In genomic region chr4:40333921-40334352, GRCh38 we compare ENCODE assay signal across 1 cellular context.
TF ChIP-seq lines count a peak whose summit lies in the region.

No MANE protein-coding gene starts in this region.

TF ChIP-seq in HEK293, 187 proteins besides CTCF, POLR2A, EP300 and RAD21 (continued from another document):
- TF ChIP-seq, protein P1, sequence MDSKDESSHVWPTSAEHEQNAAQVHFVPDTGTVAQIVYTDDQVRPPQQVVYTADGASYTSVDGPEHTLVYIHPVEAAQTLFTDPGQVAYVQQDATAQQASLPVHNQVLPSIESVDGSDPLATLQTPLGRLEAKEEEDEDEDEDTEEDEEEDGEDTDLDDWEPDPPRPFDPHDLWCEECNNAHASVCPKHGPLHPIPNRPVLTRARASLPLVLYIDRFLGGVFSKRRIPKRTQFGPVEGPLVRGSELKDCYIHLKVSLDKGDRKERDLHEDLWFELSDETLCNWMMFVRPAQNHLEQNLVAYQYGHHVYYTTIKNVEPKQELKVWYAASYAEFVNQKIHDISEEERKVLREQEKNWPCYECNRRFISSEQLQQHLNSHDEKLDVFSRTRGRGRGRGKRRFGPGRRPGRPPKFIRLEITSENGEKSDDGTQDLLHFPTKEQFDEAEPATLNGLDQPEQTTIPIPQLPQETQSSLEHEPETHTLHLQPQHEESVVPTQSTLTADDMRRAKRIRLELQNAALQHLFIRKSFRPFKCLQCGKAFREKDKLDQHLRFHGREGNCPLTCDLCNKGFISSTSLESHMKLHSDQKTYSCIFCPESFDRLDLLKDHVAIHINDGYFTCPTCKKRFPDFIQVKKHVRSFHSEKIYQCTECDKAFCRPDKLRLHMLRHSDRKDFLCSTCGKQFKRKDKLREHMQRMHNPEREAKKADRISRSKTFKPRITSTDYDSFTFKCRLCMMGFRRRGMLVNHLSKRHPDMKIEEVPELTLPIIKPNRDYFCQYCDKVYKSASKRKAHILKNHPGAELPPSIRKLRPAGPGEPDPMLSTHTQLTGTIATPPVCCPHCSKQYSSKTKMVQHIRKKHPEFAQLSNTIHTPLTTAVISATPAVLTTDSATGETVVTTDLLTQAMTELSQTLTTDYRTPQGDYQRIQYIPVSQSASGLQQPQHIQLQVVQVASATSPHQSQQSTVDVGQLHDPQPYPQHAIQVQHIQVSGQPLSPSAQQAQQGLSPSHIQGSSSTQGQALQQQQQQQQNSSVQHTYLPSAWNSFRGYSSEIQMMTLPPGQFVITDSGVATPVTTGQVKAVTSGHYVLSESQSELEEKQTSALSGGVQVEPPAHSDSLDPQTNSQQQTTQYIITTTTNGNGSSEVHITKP (tag by site-specific recombination; IDR thresholded peaks at IDR 0.05): peak; percentile 64
- TF ChIP-seq ZNF354C (tag by site-specific recombination; IDR thresholded peaks at IDR 0.05; ENCODE audit: borderline replicate concordance, low read depth): no peak
- TF ChIP-seq, protein P2, sequence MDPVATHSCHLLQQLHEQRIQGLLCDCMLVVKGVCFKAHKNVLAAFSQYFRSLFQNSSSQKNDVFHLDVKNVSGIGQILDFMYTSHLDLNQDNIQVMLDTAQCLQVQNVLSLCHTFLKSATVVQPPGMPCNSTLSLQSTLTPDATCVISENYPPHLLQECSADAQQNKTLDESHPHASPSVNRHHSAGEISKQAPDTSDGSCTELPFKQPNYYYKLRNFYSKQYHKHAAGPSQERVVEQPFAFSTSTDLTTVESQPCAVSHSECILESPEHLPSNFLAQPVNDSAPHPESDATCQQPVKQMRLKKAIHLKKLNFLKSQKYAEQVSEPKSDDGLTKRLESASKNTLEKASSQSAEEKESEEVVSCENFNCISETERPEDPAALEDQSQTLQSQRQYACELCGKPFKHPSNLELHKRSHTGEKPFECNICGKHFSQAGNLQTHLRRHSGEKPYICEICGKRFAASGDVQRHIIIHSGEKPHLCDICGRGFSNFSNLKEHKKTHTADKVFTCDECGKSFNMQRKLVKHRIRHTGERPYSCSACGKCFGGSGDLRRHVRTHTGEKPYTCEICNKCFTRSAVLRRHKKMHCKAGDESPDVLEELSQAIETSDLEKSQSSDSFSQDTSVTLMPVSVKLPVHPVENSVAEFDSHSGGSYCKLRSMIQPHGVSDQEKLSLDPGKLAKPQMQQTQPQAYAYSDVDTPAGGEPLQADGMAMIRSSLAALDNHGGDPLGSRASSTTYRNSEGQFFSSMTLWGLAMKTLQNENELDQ (tag by site-specific recombination; IDR thresholded peaks at IDR 0.05; ENCODE audit: low read depth): no peak
- TF ChIP-seq ZNF561 (tag by site-specific recombination; IDR thresholded peaks at IDR 0.05; ENCODE audit: borderline replicate concordance): peak; percentile 41; the same call in 1 of the 2 replicates
- TF ChIP-seq ZNF341 (tag by site-specific recombination; IDR thresholded peaks at IDR 0.05; ENCODE audit: low read depth): no peak
- peak; percentile 82 for TF ChIP-seq ZNF391 (tag by site-specific recombination; IDR thresholded peaks at IDR 0.05; ENCODE audit: borderline replicate concordance, low read depth)
- TF ChIP-seq ZNF518A (tag by site-specific recombination; conservative IDR thresholded peaks at IDR 0.05; ENCODE audit: low read depth): peak; percentile 73
- TF ChIP-seq ZBTB11 (tag by site-specific recombination; conservative IDR thresholded peaks at IDR 0.05; ENCODE audit: low read depth): no peak
- no peak; the same call in 1 of the 2 replicates for TF ChIP-seq ZSCAN23 (tag by site-specific recombination; IDR thresholded peaks at IDR 0.05)
- no peak for TF ChIP-seq ZNF510 (tag by site-specific recombination; IDR thresholded peaks at IDR 0.05; ENCODE audit: insufficient replicate concordance)
- no peak for TF ChIP-seq ZNF214 (tag by site-specific recombination; IDR thresholded peaks at IDR 0.05; ENCODE audit: borderline replicate concordance)
- TF ChIP-seq ZNF37A (tag by site-specific recombination; IDR thresholded peaks at IDR 0.05): no peak
- TF ChIP-seq ZNF266 (tag by site-specific recombination; IDR thresholded peaks at IDR 0.05; ENCODE audit: low read depth): no peak
- no peak for TF ChIP-seq ZNF792 (tag by site-specific recombination; IDR thresholded peaks at IDR 0.05)
- no peak for TF ChIP-seq ZNF174 (tag by site-specific recombination; IDR thresholded peaks at IDR 0.05)
- TF ChIP-seq ZNF645 (tag by site-specific recombination; IDR thresholded peaks at IDR 0.05): no peak
- TF ChIP-seq ZNF324 (tag by site-specific recombination; IDR thresholded peaks at IDR 0.05): peak; percentile 79
- TF ChIP-seq ZNF23 (tag by site-specific recombination; IDR thresholded peaks at IDR 0.05; ENCODE audit: borderline replicate concordance): no peak
- no peak for TF ChIP-seq ZNF747 (tag by site-specific recombination; IDR thresholded peaks at IDR 0.05)
- TF ChIP-seq, protein P3, sequence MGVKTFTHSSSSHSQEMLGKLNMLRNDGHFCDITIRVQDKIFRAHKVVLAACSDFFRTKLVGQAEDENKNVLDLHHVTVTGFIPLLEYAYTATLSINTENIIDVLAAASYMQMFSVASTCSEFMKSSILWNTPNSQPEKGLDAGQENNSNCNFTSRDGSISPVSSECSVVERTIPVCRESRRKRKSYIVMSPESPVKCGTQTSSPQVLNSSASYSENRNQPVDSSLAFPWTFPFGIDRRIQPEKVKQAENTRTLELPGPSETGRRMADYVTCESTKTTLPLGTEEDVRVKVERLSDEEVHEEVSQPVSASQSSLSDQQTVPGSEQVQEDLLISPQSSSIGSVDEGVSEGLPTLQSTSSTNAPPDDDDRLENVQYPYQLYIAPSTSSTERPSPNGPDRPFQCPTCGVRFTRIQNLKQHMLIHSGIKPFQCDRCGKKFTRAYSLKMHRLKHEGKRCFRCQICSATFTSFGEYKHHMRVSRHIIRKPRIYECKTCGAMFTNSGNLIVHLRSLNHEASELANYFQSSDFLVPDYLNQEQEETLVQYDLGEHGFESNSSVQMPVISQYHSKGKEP (tag by site-specific recombination; IDR thresholded peaks at IDR 0.05): peak; percentile 62
- peak; percentile 40 for TF ChIP-seq GLIS1 (tag by site-specific recombination; IDR thresholded peaks at IDR 0.05)
- no peak for TF ChIP-seq ZNF404 (tag by site-specific recombination; IDR thresholded peaks at IDR 0.05)
- TF ChIP-seq, protein P4, sequence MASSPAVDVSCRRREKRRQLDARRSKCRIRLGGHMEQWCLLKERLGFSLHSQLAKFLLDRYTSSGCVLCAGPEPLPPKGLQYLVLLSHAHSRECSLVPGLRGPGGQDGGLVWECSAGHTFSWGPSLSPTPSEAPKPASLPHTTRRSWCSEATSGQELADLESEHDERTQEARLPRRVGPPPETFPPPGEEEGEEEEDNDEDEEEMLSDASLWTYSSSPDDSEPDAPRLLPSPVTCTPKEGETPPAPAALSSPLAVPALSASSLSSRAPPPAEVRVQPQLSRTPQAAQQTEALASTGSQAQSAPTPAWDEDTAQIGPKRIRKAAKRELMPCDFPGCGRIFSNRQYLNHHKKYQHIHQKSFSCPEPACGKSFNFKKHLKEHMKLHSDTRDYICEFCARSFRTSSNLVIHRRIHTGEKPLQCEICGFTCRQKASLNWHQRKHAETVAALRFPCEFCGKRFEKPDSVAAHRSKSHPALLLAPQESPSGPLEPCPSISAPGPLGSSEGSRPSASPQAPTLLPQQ (tag by site-specific recombination; IDR thresholded peaks at IDR 0.05): peak; percentile 73
- no peak for TF ChIP-seq ZNF549 (tag by site-specific recombination; IDR thresholded peaks at IDR 0.05)
- TF ChIP-seq INSM2 (tag by site-specific recombination; IDR thresholded peaks at IDR 0.05): peak; percentile 99
- TF ChIP-seq SP2 (tag by site-specific recombination; IDR thresholded peaks at IDR 0.05): no peak
- no peak for TF ChIP-seq ZNF132 (tag by site-specific recombination; IDR thresholded peaks at IDR 0.05; ENCODE audit: borderline replicate concordance)
- TF ChIP-seq MEIS1 (CRISPR knock-in tag; IDR thresholded peaks at IDR 0.05; ENCODE audit: borderline replicate concordance): no peak
- no peak for TF ChIP-seq KLF7 (tag by site-specific recombination; IDR thresholded peaks at IDR 0.05; ENCODE audit: borderline replicate concordance)
- TF ChIP-seq, protein P5, sequence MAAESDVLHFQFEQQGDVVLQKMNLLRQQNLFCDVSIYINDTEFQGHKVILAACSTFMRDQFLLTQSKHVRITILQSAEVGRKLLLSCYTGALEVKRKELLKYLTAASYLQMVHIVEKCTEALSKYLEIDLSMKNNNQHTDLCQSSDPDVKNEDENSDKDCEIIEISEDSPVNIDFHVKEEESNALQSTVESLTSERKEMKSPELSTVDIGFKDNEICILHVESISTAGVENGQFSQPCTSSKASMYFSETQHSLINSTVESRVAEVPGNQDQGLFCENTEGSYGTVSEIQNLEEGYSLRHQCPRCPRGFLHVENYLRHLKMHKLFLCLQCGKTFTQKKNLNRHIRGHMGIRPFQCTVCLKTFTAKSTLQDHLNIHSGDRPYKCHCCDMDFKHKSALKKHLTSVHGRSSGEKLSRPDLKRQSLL (tag by site-specific recombination; IDR thresholded peaks at IDR 0.05): peak; percentile 20; the same call in 1 of the 2 replicates
- no peak for TF ChIP-seq RBAK (tag by site-specific recombination; IDR thresholded peaks at IDR 0.05)
- no peak for TF ChIP-seq SALL2 (tag by site-specific recombination; IDR thresholded peaks at IDR 0.05; ENCODE audit: borderline replicate concordance)
TF ChIP-seq in HEK293: peak in this region for 62.
